Comparison of ENCODE assay signal across 14 cellular contexts in the genomic region with DNA sequence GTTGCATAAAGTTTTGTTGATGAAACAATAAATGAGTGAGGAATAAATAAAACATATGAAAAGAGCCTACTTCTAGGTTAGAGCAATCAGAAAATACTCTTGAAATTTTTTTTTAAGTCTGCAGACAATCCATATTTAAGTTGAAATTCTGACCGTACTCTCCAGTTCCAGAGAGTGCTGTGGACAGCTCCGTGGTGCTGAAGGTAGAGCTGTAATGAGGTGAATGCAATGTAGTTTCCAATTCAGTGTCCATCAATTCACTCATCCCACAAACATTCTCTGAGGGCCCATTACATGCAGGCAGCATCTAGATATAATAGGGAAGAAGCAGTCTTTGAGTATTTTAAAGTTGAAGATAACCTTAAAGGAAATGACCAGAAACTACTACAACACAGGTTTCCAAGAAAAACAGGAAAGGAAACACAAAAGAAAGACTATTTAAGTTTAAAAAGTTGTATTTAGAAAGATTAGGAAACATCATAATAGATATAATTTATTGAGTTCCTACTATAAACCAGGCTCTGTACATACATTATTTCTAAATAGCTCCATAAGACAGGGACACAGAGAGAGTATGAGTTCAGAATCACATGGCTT. TPM values are rescaled to one million over a fixed set of nuclear protein-coding genes. Genes with fewer than 3 reads are reported as not detected.
DNase-seq lines count a peak whose midpoint lies in the region; ATAC-seq and TF ChIP-seq lines count a peak whose summit lies in the region.
"Had no signal": no experiment of that assay in that cellular context is flagged by ENCODE, and none has a peak within 500 bp of the region (broad histone marks: within the 10 kb centered on the region; RNA-seq: fewer than 3 reads in every experiment).

No MANE protein-coding gene starts in this region.

- H3K9me3 Mint-ChIP-seq in activated CD4-positive, alpha-beta T cell treated with anti-CD3 and anti-CD28 coated beads, Interleukin-2, amount 10 ng/mL, durations not matched to agents 24 days and 14 days: no peaks in the 10 kb centered on the region
- no peaks in the 10 kb centered on the region for H3K9me3 Mint-ChIP-seq in nephron progenitor cell

- no peak overlapping the region for H3K4me3 Mint-ChIP-seq in activated CD4-positive, alpha-beta T cell treated with anti-CD3 and anti-CD28 coated beads, Interleukin-2, amount 10 ng/mL, durations not matched to agents 24 days and 14 days
- no peak overlapping the region for H3K4me3 Mint-ChIP-seq in nephron progenitor cell
- H3K4me3 Mint-ChIP-seq: activated naive CD4-positive, alpha-beta T cell treated with anti-CD3 and anti-CD28 coated beads, Interleukin-2, amount 50 U/mL, for 24 hours had no signal

- H3K4me1 Mint-ChIP-seq in activated CD4-positive, alpha-beta T cell treated with anti-CD3 and anti-CD28 coated beads, Interleukin-2, amount 10 ng/mL, durations not matched to agents 24 days and 14 days: no peaks in the 10 kb centered on the region
- H3K4me1 Mint-ChIP-seq in nephron progenitor cell: no peaks in the 10 kb centered on the region
- H3K4me1 Mint-ChIP-seq: activated naive CD4-positive, alpha-beta T cell treated with anti-CD3 and anti-CD28 coated beads, Interleukin-2, amount 50 U/mL, for 24 hours had no signal

- intact Hi-C loops in activated CD4-positive, alpha-beta T cell treated with anti-CD3 and anti-CD28 coated beads, Interleukin-2, amount 10 ng/mL, durations not matched to agents 24 days and 14 days (cut with micrococcal nuclease): no loop called here
- intact Hi-C loops in gastrocnemius medialis (cut with DNase I; ENCODE audit: low total_unique reads): no loop called here

- peaks cover 5% of the 10 kb centered on the region for H3K27me3 Mint-ChIP-seq in activated CD4-positive, alpha-beta T cell treated with anti-CD3 and anti-CD28 coated beads, Interleukin-2, amount 10 ng/mL, durations not matched to agents 24 days and 14 days
- H3K27me3 Mint-ChIP-seq in nephron progenitor cell (ENCODE audit: low read depth, poor library complexity): peaks cover 39% of the 10 kb centered on the region

- H3K9me3 ChIP-seq in gastrocnemius medialis: no peaks in the 10 kb centered on the region
- H3K9me3 ChIP-seq: thoracic aorta had no signal

- ATAC-seq in gastrocnemius medialis: no peak
- ATAC-seq: Panc1 had no signal

- H3K4me3 ChIP-seq in gastrocnemius medialis: no peak overlapping the region
- H3K4me3 ChIP-seq: thoracic aorta had no signal

- H3K27ac ChIP-seq in gastrocnemius medialis: no peak overlapping the region
- H3K27ac ChIP-seq: parathyroid adenoma, thoracic aorta had no signal

- no peak overlapping the region for H3K27ac Mint-ChIP-seq in activated CD4-positive, alpha-beta T cell treated with anti-CD3 and anti-CD28 coated beads, Interleukin-2, amount 10 ng/mL, durations not matched to agents 24 days and 14 days
- H3K27ac Mint-ChIP-seq in nephron progenitor cell: no peak overlapping the region
- H3K27ac Mint-ChIP-seq: activated naive CD4-positive, alpha-beta T cell treated with anti-CD3 and anti-CD28 coated beads, Interleukin-2, amount 50 U/mL, for 24 hours had no signal

- TF ChIP-seq CTCF in nephron progenitor cell (IDR thresholded peaks at IDR 0.05) (no peak), gastrocnemius medialis (IDR thresholded peaks at IDR 0.05 in 4 of 5, conservative IDR thresholded peaks at IDR 0.05 in 1 of 5) (no peak)

- in situ Hi-C loops in gastrocnemius medialis (cut with MboI; ENCODE audit: low sequenced_read_pairs in 4 of 4): no loop called here

- DNase-seq in activated CD4-positive, alpha-beta T cell treated with anti-CD3 and anti-CD28 coated beads, Interleukin-2, amount 10 ng/mL, durations not matched to agents 24 days and 14 days: peak; percentile 64
- no peak for DNase-seq in activated CD4-positive, alpha-beta T cell treated with anti-CD3 and anti-CD28 coated beads, Interleukin-2, amount 50 U/mL, for 4 hours
- DNase-seq in NOMO-1 treated with DMSO at 0.1 percent for 48 hours (lab: John Stamatoyannopoulos, UW; ENCODE audit: unreplicated experiment) (peak; percentile 36), dermis blood vessel endothelial cell (peak; percentile 45), nephron progenitor cell (peak; percentile 73), gastrocnemius medialis (no peak), GOT3 (lab: John Stamatoyannopoulos, UW) (no peak)
- DNase-seq in activated CD8-positive, alpha-beta memory T cell treated with anti-CD3 and anti-CD28 coated beads, Interleukin-2, amount 50 U/mL, for 48 hours: no peak
- DNase-seq: kidney, NCI-H1694 treated with DMSO at 0.1 percent for 48 hours had no signal

- no peaks in the 10 kb centered on the region for H3K4me1 ChIP-seq in gastrocnemius medialis
- H3K4me1 ChIP-seq: parathyroid adenoma had no signal

- peaks cover 0 to 4% (median 2%) of the 10 kb centered on the region in 3 donors for H3K27me3 ChIP-seq in gastrocnemius medialis

- no peaks in the 10 kb centered on the region for H3K36me3 Mint-ChIP-seq in activated CD4-positive, alpha-beta T cell treated with anti-CD3 and anti-CD28 coated beads, Interleukin-2, amount 10 ng/mL, durations not matched to agents 24 days and 14 days (ENCODE audit: low read depth)
- no peaks in the 10 kb centered on the region for H3K36me3 Mint-ChIP-seq in nephron progenitor cell (ENCODE audit: low read depth)
- H3K36me3 Mint-ChIP-seq: activated naive CD4-positive, alpha-beta T cell treated with anti-CD3 and anti-CD28 coated beads, Interleukin-2, amount 50 U/mL, for 24 hours had no signal

- no peaks in the 10 kb centered on the region for H3K36me3 ChIP-seq in gastrocnemius medialis
- H3K36me3 ChIP-seq: thoracic aorta had no signal

- TF ChIP-seq POLR2A in gastrocnemius medialis (IDR thresholded peaks at IDR 0.05): no peak

RNA-seq across cellular contexts. Expression of gene CRTAC1, which starts 44.0 kb away (rescaled TPM):
- total RNA-seq in activated CD4-positive, alpha-beta T cell treated with anti-CD3 and anti-CD28 coated beads, Interleukin-2, amount 10 ng/mL, durations not matched to agents 24 days and 14 days: not detected in 2 replicates
- total RNA-seq in dermis blood vessel endothelial cell (0.51 and 1.3 TPM in 2 replicates), gastrocnemius medialis (1 to 10 TPM in 1 of 4 donors, under 1 TPM in 2, not detected in 1; 0.16 to 3.9 (median 0.56) TPM)

Comparison
In these comparisons a context has a peak if more than half of its experiments do, and no peak if none do; other contexts are left out.
1. DNase-seq: peak in activated CD4-positive, alpha-beta T cell treated with anti-CD3 and anti-CD28 coated beads, Interleukin-2, amount 10 ng/mL, durations not matched to agents 24 days and 14 days (single experiment), NOMO-1 treated with DMSO at 0.1 percent for 48 hours (single experiment), dermis blood vessel endothelial cell (single experiment) and nephron progenitor cell (single experiment); none in activated CD4-positive, alpha-beta T cell treated with anti-CD3 and anti-CD28 coated beads, Interleukin-2, amount 50 U/mL, for 4 hours (0 of 2), gastrocnemius medialis (0 of 2), GOT3 (single experiment) and activated CD8-positive, alpha-beta memory T cell treated with anti-CD3 and anti-CD28 coated beads, Interleukin-2, amount 50 U/mL, for 48 hours (single experiment).